ENCODE assay signal across 28 cellular contexts in the genomic region with DNA sequence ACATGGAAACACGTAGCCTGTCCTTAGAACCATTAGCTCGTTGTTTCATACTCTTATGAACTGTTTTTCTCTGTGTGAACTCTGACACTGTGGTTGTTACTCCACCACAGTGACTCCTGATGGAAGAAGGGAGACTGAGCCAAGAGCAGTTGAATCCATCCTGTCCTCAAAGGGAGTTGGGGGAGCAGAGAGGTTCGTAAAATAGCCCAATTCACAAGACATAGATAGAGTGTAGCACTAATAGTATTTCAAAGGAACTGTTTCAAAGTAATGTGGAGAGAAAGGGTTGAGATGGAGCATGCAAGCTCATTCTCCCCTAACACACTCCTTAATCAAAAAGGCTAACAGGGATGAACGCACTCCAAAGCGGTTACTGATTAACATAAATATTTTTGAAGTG.
DNase-seq lines count a peak whose midpoint lies in the region; ATAC-seq and TF ChIP-seq lines count a peak whose summit lies in the region.
"Had no signal": no experiment of that assay in that cellular context is flagged by ENCODE, and none has a peak within 500 bp of the region (broad histone marks: within the 10 kb centered on the region; RNA-seq: fewer than 3 reads in every experiment).

No MANE protein-coding gene starts in this region.

- peaks cover 0 to 5% (median 3%) of the 10 kb centered on the region in 5 experiments for H3K9me3 Mint-ChIP-seq in brain
- H3K9me3 Mint-ChIP-seq: activated CD4-positive, alpha-beta memory T cell treated with anti-CD3 and anti-CD28 coated beads for 36 hours; T-helper 1 cell treated with Interleukin-12 subunit alpha and Interleukin-12 subunit beta and Interleukin-4 antibody, amounts not matched to agents 30 μg/mL and 1 μg/mL, for 36 hours had no signal

- peak overlapping the region in 3 of 5 experiments; percentile 43 to 95 (median 91) for H3K27ac Mint-ChIP-seq in brain
- H3K27ac Mint-ChIP-seq: activated CD4-positive, alpha-beta memory T cell treated with anti-CD3 and anti-CD28 coated beads for 36 hours; activated naive CD8-positive, alpha-beta T cell; activated T-helper 2 cell treated with anti-CD3 and anti-CD28 coated beads, Interferon-gamma antibody, Interleukin-2, Interleukin-4, amounts not matched to agents 10 μg/mL and 5 μg/mL and 100 μg/mL, durations not matched to agents 14 hours and 24 hours and 36 hours; GM23338; memory B cell; stimulated activated effector memory CD8-positive, alpha-beta T cell treated with anti-CD3 and anti-CD28 coated beads, Interleukin-12 subunit alpha, Interleukin-12 subunit beta, amount 100 ng/mL, for 72 hours; T-helper 1 cell treated with Interleukin-12 subunit alpha and Interleukin-12 subunit beta and Interleukin-4 antibody, amounts not matched to agents 30 μg/mL and 1 μg/mL, for 36 hours had no signal

- no peak for TF ChIP-seq CTCF in brain (conservative IDR thresholded peaks at IDR 0.05)
- TF ChIP-seq CTCF in stomach (IDR thresholded peaks at IDR 0.05) = no peak
- TF ChIP-seq CTCF in SK-N-SH (IDR thresholded peaks at IDR 0.05) = no peak

- H3K4me3 ChIP-seq in stomach = no peak overlapping the region
- H3K4me3 ChIP-seq in SK-N-SH (ENCODE audit: low read depth in 2 of 2, low read length in 1 of 2) = no peak overlapping the region
- H3K4me3 ChIP-seq: GM23338, pancreas, SK-N-MC had no signal

- no peaks in the 10 kb centered on the region for H3K9me3 ChIP-seq in stomach
- no peaks in the 10 kb centered on the region for H3K9me3 ChIP-seq in SK-N-SH
- H3K9me3 ChIP-seq: pancreas had no signal

- POLR2A ChIA-PET in SK-N-SH (lab: Yijun Ruan, JAX) = no interaction called here

- H3F3A ChIP-seq in SK-N-SH (replicated peaks; ENCODE audit: insufficient read depth) = no peaks in the 10 kb centered on the region

- H3K36me3 ChIP-seq in stomach (no peaks in the 10 kb centered on the region), SK-N-SH (replicated peaks in 1 of 2; ENCODE audit: control insufficient read depth in 1 of 2, insufficient read depth in 2 of 2, low read length in 1 of 2) (no peaks in the 10 kb centered on the region)
- H3K36me3 ChIP-seq: pancreas had no signal

- TF ChIP-seq POLR2A in stomach (IDR thresholded peaks at IDR 0.05) = no peak

- WGBS in stomach, 5 donors = 66 to 76% (median 69%) methylated on average over 5 of the region's 5 CpGs
- 79% methylated on average over 5 of the region's 5 CpGs for WGBS in SK-N-SH (ENCODE audit: low lambda C conversion rate)

- H3K4me3 Mint-ChIP-seq in brain = peak overlapping the region; percentile 23 to 70 (median 51)
- H3K4me3 Mint-ChIP-seq: activated CD4-positive, alpha-beta memory T cell treated with anti-CD3 and anti-CD28 coated beads for 36 hours; activated naive CD8-positive, alpha-beta T cell; GM23338; memory B cell; stimulated activated effector memory CD8-positive, alpha-beta T cell treated with anti-CD3 and anti-CD28 coated beads, Interleukin-12 subunit alpha, Interleukin-12 subunit beta, amount 100 ng/mL, for 72 hours; T-helper 1 cell treated with Interleukin-12 subunit alpha and Interleukin-12 subunit beta and Interleukin-4 antibody, amounts not matched to agents 30 μg/mL and 1 μg/mL, for 36 hours had no signal

- 0 out of 2 replicates have a peak, but pooled peaks cover 3% of the 10 kb centered on the region for H3K9me2 ChIP-seq in SK-N-SH

- DNase-seq in Ammon's horn (ENCODE audit: low spot score) (peak; percentile 3), kidney glomerular epithelial cell (lab: John Stamatoyannopoulos, UW) (peak; percentile 84), non-pigmented ciliary epithelial cell (ENCODE audit: low read depth) (peak; percentile 1), stomach (no peak), C1 segment of cervical spinal cord (lab: John Stamatoyannopoulos, UW) (no peak), SK-N-SH (no peak)
- DNase-seq: 8988T; activated CD4-positive, alpha-beta memory T cell treated with anti-CD3 and anti-CD28 coated beads for 36 hours; activated CD4-positive, CD25-positive, alpha-beta regulatory T cell treated with anti-CD3 and anti-CD28 coated beads, Interleukin-2, amount 50 U/mL, for 72 hours; activated CD8-positive, alpha-beta memory T cell treated with anti-CD3 and anti-CD28 coated beads, Interleukin-2, amount 50 U/mL, for 48 hours; AML-193; erythroblast; left colon; NCI-H1436 treated with DMSO at 0.1 percent for 48 hours; OCI-M1; pancreas; right cardiac atrium; stimulated activated CD4-positive, alpha-beta T cell treated with anti-CD3 and anti-CD28 coated beads, Interleukin-4, amount 100 ng/mL, for 24 hours had no signal

- no peak for ATAC-seq in HG03280 (IDR thresholded peaks at IDR 0.05; ENCODE audit: unreplicated experiment)
- ATAC-seq: foreskin keratinocyte; GM23338; left colon; pancreas; right cardiac atrium; stimulated activated effector memory CD8-positive, alpha-beta T cell treated with anti-CD3 and anti-CD28 coated beads, Interleukin-12 subunit alpha, Interleukin-12 subunit beta, amount 100 ng/mL, for 72 hours had no signal

- no peak for TF ChIP-seq RAD21 in SK-N-SH (IDR thresholded peaks at IDR 0.05; ENCODE audit: low read length)

- no peaks in the 10 kb centered on the region for H4K20me1 ChIP-seq in SK-N-SH (ENCODE audit: insufficient read depth)

- TF ChIP-seq EP300 in stomach (IDR thresholded peaks at IDR 0.05) (no peak), SK-N-SH (IDR thresholded peaks at IDR 0.05; ENCODE audit: borderline replicate concordance in 1 of 2, low read depth in 1 of 2, low read length in 1 of 2) (no peak)

- intact Hi-C loops in stomach (cut with DNase I; ENCODE audit: low total_unique reads) = no loop called here

- H3K4me2 ChIP-seq in SK-N-SH = no peak overlapping the region
- H3K4me2 ChIP-seq: GM23338 had no signal

- H3K79me2 ChIP-seq in SK-N-SH (ENCODE audit: insufficient read depth) = no peaks in the 10 kb centered on the region

- no peaks in the 10 kb centered on the region for H3K36me3 Mint-ChIP-seq in brain
- H3K36me3 Mint-ChIP-seq: activated CD4-positive, alpha-beta memory T cell treated with anti-CD3 and anti-CD28 coated beads for 36 hours; activated naive CD8-positive, alpha-beta T cell; memory B cell; stimulated activated effector memory CD8-positive, alpha-beta T cell treated with anti-CD3 and anti-CD28 coated beads, Interleukin-12 subunit alpha, Interleukin-12 subunit beta, amount 100 ng/mL, for 72 hours had no signal

- no peak overlapping the region for H2AFZ ChIP-seq in SK-N-SH (ENCODE audit: low read depth)
- H2AFZ ChIP-seq: GM23338 had no signal

- H3K9ac ChIP-seq in SK-N-SH = no peak overlapping the region

- CTCF ChIA-PET in SK-N-SH (lab: Yijun Ruan, JAX) = no interaction called here

- H3K4me1 ChIP-seq in stomach (no peaks in the 10 kb centered on the region), SK-N-SH (ENCODE audit: control insufficient read depth in 1 of 2, insufficient read depth in 2 of 2, low read depth in 1 of 2, low read length in 1 of 2) (no peaks in the 10 kb centered on the region; a peak in 1 of 4 replicates)
- H3K4me1 ChIP-seq: foreskin keratinocyte, pancreas had no signal

- H3K27me3 ChIP-seq in stomach = no peaks in the 10 kb centered on the region
- H3K27me3 ChIP-seq in SK-N-SH (ENCODE audit: insufficient read depth) = no peaks in the 10 kb centered on the region
- H3K27me3 ChIP-seq: foreskin keratinocyte had no signal

- H3K4me1 Mint-ChIP-seq in brain = peaks cover 20% of the 10 kb centered on the region
- H3K4me1 Mint-ChIP-seq: GM23338; memory B cell; stimulated activated effector memory CD8-positive, alpha-beta T cell treated with anti-CD3 and anti-CD28 coated beads, Interleukin-12 subunit alpha, Interleukin-12 subunit beta, amount 100 ng/mL, for 72 hours had no signal

- H3K27ac ChIP-seq in stomach (no peak overlapping the region), SK-N-SH (ENCODE audit: low read depth in 2 of 2, low read length in 1 of 2) (no peak overlapping the region)
- H3K27ac ChIP-seq: foreskin keratinocyte, pancreas, SK-N-MC had no signal

- H3K27me3 Mint-ChIP-seq in brain = peaks cover 3% of the 10 kb centered on the region
- H3K27me3 Mint-ChIP-seq: activated CD4-positive, alpha-beta memory T cell treated with anti-CD3 and anti-CD28 coated beads for 36 hours; activated naive CD8-positive, alpha-beta T cell; memory B cell had no signal

TF ChIP-seq in SK-N-SH, 30 proteins besides CTCF, POLR2A, EP300 and RAD21:
- TF ChIP-seq NRF1 (IDR thresholded peaks at IDR 0.05; ENCODE audit: low read depth, low read length) = no peak
- TF ChIP-seq SMC3 (IDR thresholded peaks at IDR 0.05; ENCODE audit: low read depth, low read length) = no peak
- TF ChIP-seq EZH2phosphoT487 (IDR thresholded peaks at IDR 0.05; ENCODE audit: borderline replicate concordance, low read depth) = no peak
- TF ChIP-seq SIN3A (IDR thresholded peaks at IDR 0.05; ENCODE audit: borderline replicate concordance, low read depth, low read length) = no peak
- TF ChIP-seq, protein P1, sequence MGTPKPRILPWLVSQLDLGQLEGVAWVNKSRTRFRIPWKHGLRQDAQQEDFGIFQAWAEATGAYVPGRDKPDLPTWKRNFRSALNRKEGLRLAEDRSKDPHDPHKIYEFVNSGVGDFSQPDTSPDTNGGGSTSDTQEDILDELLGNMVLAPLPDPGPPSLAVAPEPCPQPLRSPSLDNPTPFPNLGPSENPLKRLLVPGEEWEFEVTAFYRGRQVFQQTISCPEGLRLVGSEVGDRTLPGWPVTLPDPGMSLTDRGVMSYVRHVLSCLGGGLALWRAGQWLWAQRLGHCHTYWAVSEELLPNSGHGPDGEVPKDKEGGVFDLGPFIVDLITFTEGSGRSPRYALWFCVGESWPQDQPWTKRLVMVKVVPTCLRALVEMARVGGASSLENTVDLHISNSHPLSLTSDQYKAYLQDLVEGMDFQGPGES (IDR thresholded peaks at IDR 0.05; ENCODE audit: low read depth, low read length) = no peak
- TF ChIP-seq, protein P2, sequence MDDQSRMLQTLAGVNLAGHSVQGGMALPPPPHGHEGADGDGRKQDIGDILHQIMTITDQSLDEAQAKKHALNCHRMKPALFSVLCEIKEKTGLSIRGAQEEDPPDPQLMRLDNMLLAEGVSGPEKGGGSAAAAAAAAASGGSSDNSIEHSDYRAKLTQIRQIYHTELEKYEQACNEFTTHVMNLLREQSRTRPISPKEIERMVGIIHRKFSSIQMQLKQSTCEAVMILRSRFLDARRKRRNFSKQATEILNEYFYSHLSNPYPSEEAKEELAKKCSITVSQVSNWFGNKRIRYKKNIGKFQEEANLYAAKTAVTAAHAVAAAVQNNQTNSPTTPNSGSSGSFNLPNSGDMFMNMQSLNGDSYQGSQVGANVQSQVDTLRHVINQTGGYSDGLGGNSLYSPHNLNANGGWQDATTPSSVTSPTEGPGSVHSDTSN (IDR thresholded peaks at IDR 0.05) = no peak
- TF ChIP-seq TEAD4 (IDR thresholded peaks at IDR 0.05; ENCODE audit: borderline replicate concordance, insufficient read depth) = no peak

Comparison
In these comparisons a context has a peak if more than half of its experiments do, and no peak if none do; other contexts are left out.
1. DNase-seq: peak in Ammon's horn (single experiment), kidney glomerular epithelial cell (single experiment) and non-pigmented ciliary epithelial cell (single experiment); none in stomach (single experiment), C1 segment of cervical spinal cord (0 of 14) and SK-N-SH (single experiment).